Comparison of ENCODE assay signal across 10 cellular contexts in genomic region chr15:41779662-41780157, GRCh38. TPM values are rescaled to one million over a fixed set of nuclear protein-coding genes. Genes with fewer than 3 reads are reported as not detected.
DNase-seq lines count a peak whose midpoint lies in the region; ATAC-seq and TF ChIP-seq lines count a peak whose summit lies in the region.
"Had no signal": no experiment of that assay in that cellular context is flagged by ENCODE, and none has a peak within 500 bp of the region (broad histone marks: within the 10 kb centered on the region; RNA-seq: fewer than 3 reads in every experiment).

No MANE protein-coding gene starts in this region.

- POLR2A ChIA-PET in AG04450 (lab: Yijun Ruan, JAX) = interaction anchor here (1.1 to 1.2 kb wide), 2 partner anchors 9 to 12 kb away, joined by 3 read pairs; no protein-coding TSS in a partner anchor

- H3K9me3 Mint-ChIP-seq in Calu3 (ENCODE audit: low read depth, unreplicated experiment) = no peaks in the 10 kb centered on the region
- H3K9me3 Mint-ChIP-seq: CD4-positive, alpha-beta memory T cell had no signal

- no peaks in the 10 kb centered on the region for H4K20me1 ChIP-seq in Karpas-422 (ENCODE audit: insufficient read depth, low read depth, low read length)

- ATAC-seq in left lung (peak; percentile 59), HG03432 (IDR thresholded peaks at IDR 0.05; ENCODE audit: unreplicated experiment) (no peak)

- H3K4me3 Mint-ChIP-seq in Calu3 (ENCODE audit: low read depth, unreplicated experiment) = no peak overlapping the region

- no peak for TF ChIP-seq POLR2A in adrenal gland (IDR thresholded peaks at IDR 0.05)

- H3K27ac Mint-ChIP-seq in Calu3 (ENCODE audit: unreplicated experiment) = no peak overlapping the region

- 67 to 73% (median 70%) methylated on average over 4 of the region's 4 CpGs for WGBS in adrenal gland, 4 donors

- no peaks in the 10 kb centered on the region for H3K27me3 ChIP-seq in AG04450 (ENCODE audit: control insufficient read depth, insufficient read depth, low read length)
- H3K27me3 ChIP-seq in Karpas-422 (ENCODE audit: low read length) = no peaks in the 10 kb centered on the region
- no peaks in the 10 kb centered on the region for H3K27me3 ChIP-seq in adrenal gland
- no peaks in the 10 kb centered on the region for H3K27me3 ChIP-seq in left lung

- H3K27ac ChIP-seq in AG04450 (ENCODE audit: low read depth, low read length) = peak overlapping the region; percentile 59
- H3K27ac ChIP-seq in Karpas-422 (ENCODE audit: low read length) = peak overlapping the region; percentile 22
- H3K27ac ChIP-seq in adrenal gland = peak overlapping the region in 3 of 5 donors; percentile 2 to 30 (median 15)
- H3K27ac ChIP-seq in left lung = peak overlapping the region; percentile 39 to 49

- no TSS peak for BruUV-seq in Calu3 (replicated peaks; lab: Mats Ljungman, UMichigan)

- H3K4me1 ChIP-seq in Karpas-422 (ENCODE audit: low read length) (peaks cover 77% of the 10 kb centered on the region), adrenal gland (replicated peaks in 1 of 2) (peaks cover 46 to 65% of the 10 kb centered on the region in 2 donors), left lung (peaks cover 35 to 48% of the 10 kb centered on the region in 2 donors)

- no peak overlapping the region for H2AFZ ChIP-seq in Karpas-422 (ENCODE audit: low read length)

- peak overlapping the region; percentile 15 for H3K9ac ChIP-seq in Karpas-422 (ENCODE audit: low read length)

- DNase-seq in AG04450 (ENCODE audit: low read depth, low spot score) (no peak), Karpas-422 (no peak), adrenal gland (no peak), left lung (no peak), Calu3 (no peak), SKM-1 (lab: John Stamatoyannopoulos, UW; ENCODE audit: unreplicated experiment) (no peak), NCI-H82 (lab: John Stamatoyannopoulos, UW) (no peak)
- DNase-seq: CD4-positive, alpha-beta memory T cell; NCI-H1092 had no signal

- intact Hi-C loops in adrenal gland (cut with DNase I) = no loop called here
- intact Hi-C loops in left lung (cut with DNase I) = no loop called here
- intact Hi-C loops in Calu3 (cut with micrococcal nuclease; ENCODE audit: unreplicated experiment) = no loop called here

- peaks cover 3% of the 10 kb centered on the region for H3K36me3 Mint-ChIP-seq in Calu3 (ENCODE audit: insufficient read depth, unreplicated experiment)

- no peaks in the 10 kb centered on the region for H3K27me3 Mint-ChIP-seq in Calu3 (ENCODE audit: unreplicated experiment)
- H3K27me3 Mint-ChIP-seq: CD4-positive, alpha-beta memory T cell had no signal

- H3K4me3 ChIP-seq in AG04450 (ENCODE audit: low read depth, low read length) (no peak overlapping the region), Karpas-422 (ENCODE audit: low read length) (no peak overlapping the region), adrenal gland (no peak overlapping the region), left lung (no peak overlapping the region)

- H3K36me3 ChIP-seq in Karpas-422 (ENCODE audit: insufficient read depth, low read length) = 0 out of 2 replicates have a peak, but pooled peaks cover 3% of the 10 kb centered on the region
- no peaks in the 10 kb centered on the region for H3K36me3 ChIP-seq in adrenal gland (replicated peaks in 1 of 2)
- H3K36me3 ChIP-seq in left lung = no peaks in the 10 kb centered on the region

- no peak for TF ChIP-seq CTCF in AG04450 (IDR thresholded peaks at IDR 0.05; ENCODE audit: low read depth, low read length)
- no peak for TF ChIP-seq CTCF in adrenal gland (IDR thresholded peaks at IDR 0.05)
- TF ChIP-seq CTCF in left lung (IDR thresholded peaks at IDR 0.05) = no peak
- no peak for TF ChIP-seq CTCF in Calu3 (IDR thresholded peaks at IDR 0.05; ENCODE audit: unreplicated experiment)

- H3K79me2 ChIP-seq in Karpas-422 (ENCODE audit: low read length) = peaks cover 93% of the 10 kb centered on the region

- H3K4me2 ChIP-seq in Karpas-422 (ENCODE audit: low read depth, low read length, poor library complexity, severe bottlenecking) = peak overlapping the region; percentile 8

- no peaks in the 10 kb centered on the region for H3K4me1 Mint-ChIP-seq in Calu3 (ENCODE audit: low read depth, unreplicated experiment)

- H3K9me2 ChIP-seq in Karpas-422 (replicated peaks; ENCODE audit: insufficient read depth, low read length) = no peaks in the 10 kb centered on the region

- CTCF ChIA-PET in AG04450 (lab: Charles Lee) (interaction anchor here (13.1 kb wide), 1 partner anchor 27 kb away, joined by 362 read pairs; no protein-coding TSS in a partner anchor), Calu3 (lab: Charles Lee) (no interaction called here)

- H3K9me3 ChIP-seq in AG04450 (ENCODE audit: control insufficient read depth, insufficient read depth, low read length) (no peaks in the 10 kb centered on the region; the same call in 1 of the 2 replicates), Karpas-422 (ENCODE audit: low read length) (no peaks in the 10 kb centered on the region), adrenal gland (replicated peaks in 1 of 3) (no peaks in the 10 kb centered on the region), left lung (no peaks in the 10 kb centered on the region)

RNA-seq across cellular contexts. Expression of gene MAPKBP1, which starts 5.4 kb away (rescaled TPM):
- 6.1 and 10.3 TPM in 2 replicates for polyA plus RNA-seq in AG04450 (2011; rRNA removed)
- 30.9 and 36.5 TPM in 2 replicates for polyA minus RNA-seq in AG04450 (2011; rRNA and poly(A)+ RNA removed)
- total RNA-seq in Karpas-422 (2014; rRNA removed; shearing (Covaris generic); ENCODE audit: low replicate concordance) = 17.8 and 29.8 TPM in 2 replicates
- 10 to 100 TPM; 10.1 to 48.2 (median 26.3) TPM for total RNA-seq in adrenal gland
- polyA plus RNA-seq in adrenal gland = 10 to 100 TPM; 12.0 to 60.7 (median 13.0) TPM
- total RNA-seq in left lung = 10 to 100 TPM; 22.8 to 25.4 TPM
- 9.9 and 11.3 TPM in 2 replicates for total RNA-seq in Calu3 (2022)

RNA-seq across cellular contexts. Expression of gene JMJD7, which starts 48.2 kb away (rescaled TPM):
- polyA plus RNA-seq in AG04450 (2011; rRNA removed) (5.1 and 6.9 TPM in 2 replicates), adrenal gland (10 to 100 TPM in 2 of 3 donors, 1 to 10 TPM in 1; 4.2 to 18.1 (median 13.8) TPM)
- 4.1 and 6.0 TPM in 2 replicates for polyA minus RNA-seq in AG04450 (2011; rRNA and poly(A)+ RNA removed)
- total RNA-seq in Karpas-422 (2014; rRNA removed; shearing (Covaris generic); ENCODE audit: low replicate concordance) = 2.8 and 9.2 TPM in 2 replicates
- total RNA-seq in adrenal gland (10 to 100 TPM in 6 of 8 donors, 1 to 10 TPM in 2; 6.8 to 20.6 (median 13.2) TPM), left lung (10 to 100 TPM; 19.5 to 26.4 TPM), Calu3 (2022) (9.4 and 9.7 TPM in 2 replicates)

RNA-seq across cellular contexts. Expression of gene PLA2G4B, which starts 58.9 kb away (rescaled TPM):
- polyA plus RNA-seq in AG04450 (2011; rRNA removed) = 1.3 and 2.8 TPM in 2 replicates
- 0.65 and 1.1 TPM in 2 replicates for polyA minus RNA-seq in AG04450 (2011; rRNA and poly(A)+ RNA removed)
- 2.2 and 6.1 TPM in 2 replicates for total RNA-seq in Karpas-422 (2014; rRNA removed; shearing (Covaris generic); ENCODE audit: low replicate concordance)
- 1 to 10 TPM in 5 of 8 donors, under 1 TPM in 3; 0.35 to 6.9 (median 3.3) TPM for total RNA-seq in adrenal gland
- polyA plus RNA-seq in adrenal gland = 10 to 100 TPM in 2 of 3 donors, 1 to 10 TPM in 1; 4.8 to 26.4 (median 23.7) TPM
- 1 to 10 TPM; 9.2 to 9.3 TPM for total RNA-seq in left lung
- total RNA-seq in Calu3 (2022) = 4.1 and 6.8 TPM in 2 replicates
